Comparison of ENCODE assay signal across 16 cellular contexts in the genomic region with DNA sequence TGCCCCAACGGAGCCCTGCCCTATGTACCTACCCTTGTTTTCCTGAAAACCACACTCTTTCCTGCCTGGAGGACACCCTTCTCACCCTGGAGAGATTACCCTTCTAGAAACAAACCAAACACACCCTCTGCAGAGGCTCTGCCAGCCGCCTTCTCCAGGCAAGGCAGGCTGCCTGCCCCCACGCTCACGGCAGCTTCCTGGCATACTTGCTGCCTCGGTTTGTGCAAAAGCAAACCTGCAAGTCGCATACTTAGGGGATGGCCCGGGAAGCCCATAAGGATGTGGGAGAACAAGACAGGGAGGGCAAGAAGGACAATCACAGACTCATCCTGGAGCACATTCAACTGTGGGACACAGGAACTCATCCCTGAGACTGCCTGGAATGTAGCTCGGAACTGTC.
DNase-seq lines count a peak whose midpoint lies in the region; ATAC-seq and TF ChIP-seq lines count a peak whose summit lies in the region.
"Had no signal": no experiment of that assay in that cellular context is flagged by ENCODE, and none has a peak within 500 bp of the region (broad histone marks: within the 10 kb centered on the region; RNA-seq: fewer than 3 reads in every experiment).

No MANE protein-coding gene starts in this region.

- H3K4me3 ChIP-seq in neural cell (ENCODE audit: low read length) (peak overlapping the region; percentile 23), prostate gland (no peak overlapping the region), vagina (no peak overlapping the region)
- H3K4me3 ChIP-seq: MG63 had no signal

- 69% methylated on average over 8 of the region's 8 CpGs for WGBS in prostate gland

- no peak overlapping the region for H2AFZ ChIP-seq in neural cell (ENCODE audit: low read depth, low read length)

- TF ChIP-seq POLR2A in prostate gland (IDR thresholded peaks at IDR 0.05) (no peak), vagina (IDR thresholded peaks at IDR 0.05) (no peak)

- no peak for TF ChIP-seq EP300 in neural cell (conservative IDR thresholded peaks at IDR 0.05; ENCODE audit: poor library complexity, severe bottlenecking)

- H3K4me1 ChIP-seq in prostate gland (replicated peaks): no peaks in the 10 kb centered on the region
- peaks cover 75% of the 10 kb centered on the region for H3K4me1 ChIP-seq in vagina

- peak overlapping the region; percentile 63 for H3K27ac ChIP-seq in cingulate gyrus (ENCODE audit: low read depth, low read length)
- peak overlapping the region; percentile 68 for H3K27ac ChIP-seq in neural cell (ENCODE audit: low read length)
- peak overlapping the region; percentile 52 for H3K27ac ChIP-seq in prostate gland
- peak overlapping the region; percentile 78 for H3K27ac ChIP-seq in vagina

- H3K9me3 ChIP-seq in neural cell (ENCODE audit: low read length) (no peaks in the 10 kb centered on the region), prostate gland (no peaks in the 10 kb centered on the region), vagina (no peaks in the 10 kb centered on the region)
- H3K9me3 ChIP-seq: MG63, SK-N-SH had no signal

- no peaks in the 10 kb centered on the region for H3K27me3 ChIP-seq in neural cell (ENCODE audit: insufficient read depth, low read depth, low read length)
- no peaks in the 10 kb centered on the region for H3K27me3 ChIP-seq in prostate gland (replicated peaks; ENCODE audit: insufficient read depth)
- H3K27me3 ChIP-seq in vagina: no peaks in the 10 kb centered on the region
- H3K27me3 ChIP-seq: MG63 had no signal

- H3K4me2 ChIP-seq in neural cell (ENCODE audit: low read length): no peak overlapping the region
- H3K4me2 ChIP-seq: SK-N-SH had no signal

- intact Hi-C loops in prostate gland (cut with DNase I): loop anchor here (5.0 kb wide), 1 partner anchor 40 kb away; no protein-coding TSS in a partner anchor
- intact Hi-C loops in vagina (cut with DNase I): loop anchor here (5.0 kb wide), 1 partner anchor 40 kb away; no protein-coding TSS in a partner anchor

- TF ChIP-seq RAD21 in neural cell (conservative IDR thresholded peaks at IDR 0.05): no peak

- H3K9ac ChIP-seq in neural cell (ENCODE audit: low read length): no peak overlapping the region
- H3K9ac ChIP-seq: SK-N-SH had no signal

- no peaks in the 10 kb centered on the region for H4K20me1 ChIP-seq in neural cell (ENCODE audit: insufficient read depth)

- ATAC-seq in GM18519 (IDR thresholded peaks at IDR 0.05; ENCODE audit: low FRiP score, unreplicated experiment): no peak
- ATAC-seq: Panc1 had no signal

- no peak for DNase-seq in prostate gland (ENCODE audit: low spot score)
- DNase-seq in vagina (ENCODE audit: extremely low spot score in 2 of 2): no peak
- DNase-seq in effector CD4-positive, alpha-beta T cell: no peak
- DNase-seq in COLO829 (ENCODE audit: low spot score): no peak
- DNase-seq: CD4-positive, CD25-positive, alpha-beta regulatory T cell; MG63; NCI-H187; NCI-H2107; NCI-H446 treated with DMSO at 0.1 percent for 48 hours; NCI-H526 treated with DMSO at 0.1 percent for 48 hours; SIG-M5; SK-N-SH had no signal

- H3K36me3 ChIP-seq in neural cell (ENCODE audit: insufficient read depth, low read length) (no peaks in the 10 kb centered on the region), prostate gland (no peaks in the 10 kb centered on the region), vagina (no peaks in the 10 kb centered on the region)
- H3K36me3 ChIP-seq: MG63 had no signal

- no peaks in the 10 kb centered on the region for H3K79me2 ChIP-seq in neural cell (replicated peaks; ENCODE audit: insufficient read depth, low read length)

- H3F3A ChIP-seq in neural cell (ENCODE audit: insufficient read depth, low read length, poor library complexity, severe bottlenecking): no peaks in the 10 kb centered on the region

- TF ChIP-seq CTCF in neural cell (IDR thresholded peaks at IDR 0.05; ENCODE audit: poor library complexity, severe bottlenecking) (no peak), prostate gland (IDR thresholded peaks at IDR 0.05) (no peak), vagina (IDR thresholded peaks at IDR 0.05) (no peak)

- no peaks in the 10 kb centered on the region for H3K9me2 ChIP-seq in neural cell (ENCODE audit: insufficient read depth, low read length)
- H3K9me2 ChIP-seq: SK-N-SH had no signal

TF ChIP-seq in neural cell, 6 proteins besides CTCF, POLR2A, EP300 and RAD21:
- no peak for TF ChIP-seq POLR2AphosphoS5 (IDR thresholded peaks at IDR 0.05)
- no peak for TF ChIP-seq EZH2 (IDR thresholded peaks at IDR 0.05; ENCODE audit: borderline replicate concordance, insufficient read depth, low read length, poor library complexity, severe bottlenecking)
- TF ChIP-seq TAF1 (IDR thresholded peaks at IDR 0.05; ENCODE audit: low read depth): no peak
TF ChIP-seq in neural cell: peak in this region for 0.
